In the genomic region with DNA sequence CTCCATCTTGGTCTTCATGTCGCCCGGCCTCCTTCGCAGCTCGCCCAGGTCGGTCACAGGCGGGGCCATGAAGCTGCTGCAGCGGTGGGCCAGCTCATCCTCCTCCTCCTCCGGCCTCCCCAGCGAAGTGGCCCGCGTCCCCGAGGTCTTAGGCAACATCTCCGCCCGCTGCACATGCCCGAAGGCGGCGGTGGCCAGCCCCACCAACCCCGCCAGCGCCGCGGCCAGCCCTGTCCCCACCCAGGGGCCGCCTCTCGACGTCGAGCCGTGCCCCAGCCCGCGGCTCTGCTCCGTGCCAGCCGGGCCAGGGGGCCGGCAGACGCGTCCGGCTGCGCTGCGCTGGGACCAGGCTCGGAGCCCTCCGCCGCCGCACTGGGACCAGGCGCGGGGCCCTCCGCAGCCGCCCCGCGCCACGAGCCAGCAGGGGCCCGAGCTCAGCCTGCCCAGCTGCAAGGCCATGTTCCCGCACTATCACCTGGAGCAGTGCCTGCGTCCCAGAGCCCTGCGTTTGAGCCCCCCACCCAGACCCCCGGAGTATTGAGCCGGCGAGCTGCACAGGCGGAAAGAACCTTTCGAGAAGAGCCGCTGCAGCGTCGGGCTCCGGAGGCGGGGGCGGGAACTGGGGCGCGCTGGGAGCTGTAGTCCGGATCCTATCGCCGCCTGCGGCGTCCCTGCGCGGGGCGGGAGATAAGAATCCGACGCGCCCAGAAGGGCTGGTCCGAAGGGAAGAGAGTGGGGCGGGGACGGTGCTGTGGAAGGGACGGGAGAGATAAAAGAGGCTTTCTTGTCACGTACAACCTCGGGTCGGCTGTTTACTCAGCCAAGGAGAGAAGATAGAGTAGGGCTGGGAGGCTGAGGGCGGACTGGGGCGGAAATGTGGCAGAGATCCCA, we compare ENCODE assay signal across 8 cellular contexts. TPM values are rescaled to one million over a fixed set of nuclear protein-coding genes. Genes with fewer than 3 reads are reported as not detected.
DNase-seq lines count a peak whose midpoint lies in the region; ATAC-seq and TF ChIP-seq lines count a peak whose summit lies in the region.

A gene (minus strand): TSS at position 566 of the 891 bp plus-strand sequence. CDS start 107 bp downstream, at position 459.

- H3K9ac ChIP-seq in neural cell (ENCODE audit: low read length): peak within 1 kb of the TSS; percentile 69

- H3K4me3 Mint-ChIP-seq in GM23338: peak within 1 kb of the TSS; percentile 97
- peak within 1 kb of the TSS; percentile 91 to 98 for H3K4me3 Mint-ChIP-seq in stimulated activated naive CD8-positive, alpha-beta T cell treated with anti-CD3 and anti-CD28 coated beads, Interleukin-15, amount 100 ng/mL, for 72 hours

- peak; percentile 94 for DNase-seq in EH (ENCODE audit: low read depth)
- DNase-seq in GM23338 (ENCODE audit: low spot score): peak; percentile 95
- peak; percentile 88 for DNase-seq in Kasumi-1 (lab: John Stamatoyannopoulos, UW)
- peak; percentile 88 for DNase-seq in RWPE2 (ENCODE audit: low spot score)
- DNase-seq in activated effector memory CD4-positive, alpha-beta T cell treated with Interleukin-2 at 50 U/mL for 16 hours: peak; percentile 80
- peak; percentile 95 for DNase-seq in fibroblast of the aortic adventitia (ENCODE audit: low read depth)
- DNase-seq in stimulated activated naive CD8-positive, alpha-beta T cell treated with anti-CD3 and anti-CD28 coated beads, Interleukin-15, amount 100 ng/mL, for 72 hours: peak; percentile 82 to 84

- H3K9me3 ChIP-seq in RWPE2 (ENCODE audit: severe bottlenecking): no peaks in the 10 kb centered on the region
- H3K9me3 ChIP-seq in neural cell (ENCODE audit: low read length): no peaks in the 10 kb centered on the region

- no peaks in the 10 kb centered on the region for H3F3A ChIP-seq in GM23338 (replicated peaks; ENCODE audit: low read depth)
- H3F3A ChIP-seq in neural cell (ENCODE audit: insufficient read depth, low read length, poor library complexity, severe bottlenecking): no peaks in the 10 kb centered on the region

- H3K4me2 ChIP-seq in GM23338: peak within 1 kb of the TSS; percentile 78
- peak within 1 kb of the TSS; percentile 92 for H3K4me2 ChIP-seq in neural cell (ENCODE audit: low read length)

- peaks cover 22% of the 10 kb centered on the region for H3K4me1 Mint-ChIP-seq in GM23338
- peaks cover 54% of the 10 kb centered on the region for H3K4me1 Mint-ChIP-seq in stimulated activated naive CD8-positive, alpha-beta T cell treated with anti-CD3 and anti-CD28 coated beads, Interleukin-15, amount 100 ng/mL, for 72 hours

- H3K27me3 ChIP-seq in GM23338 (ENCODE audit: insufficient read depth) (no peaks in the 10 kb centered on the region), RWPE2 (ENCODE audit: insufficient read depth, poor library complexity, severe bottlenecking) (no peaks in the 10 kb centered on the region), neural cell (ENCODE audit: insufficient read depth, low read depth, low read length) (no peaks in the 10 kb centered on the region)

- peaks cover 23% of the 10 kb centered on the region for H3K36me3 Mint-ChIP-seq in GM23338 (ENCODE audit: low read depth)

- peaks cover 11% of the 10 kb centered on the region for H3K79me2 ChIP-seq in GM23338 (replicated peaks; ENCODE audit: insufficient read depth)
- no peaks in the 10 kb centered on the region for H3K79me2 ChIP-seq in neural cell (replicated peaks; ENCODE audit: insufficient read depth, low read length)

- H3K9me2 ChIP-seq in GM23338 (ENCODE audit: insufficient read depth) (no peaks in the 10 kb centered on the region), neural cell (ENCODE audit: insufficient read depth, low read length) (no peaks in the 10 kb centered on the region)

- H3K27ac ChIP-seq in GM23338 (ENCODE audit: low read depth): no peak within 1 kb of the TSS; the same call in 1 of the 2 replicates
- peak within 1 kb of the TSS; percentile 29 for H3K27ac ChIP-seq in RWPE2 (ENCODE audit: poor library complexity, severe bottlenecking)
- H3K27ac ChIP-seq in neural cell (ENCODE audit: low read length): peak within 1 kb of the TSS; percentile 1

- H3K27ac Mint-ChIP-seq in GM23338: peak within 1 kb of the TSS; percentile 92; the same call in 1 of the 2 replicates
- peak within 1 kb of the TSS; percentile 92 to 95 for H3K27ac Mint-ChIP-seq in stimulated activated naive CD8-positive, alpha-beta T cell treated with anti-CD3 and anti-CD28 coated beads, Interleukin-15, amount 100 ng/mL, for 72 hours

- TF ChIP-seq EP300 in neural cell (conservative IDR thresholded peaks at IDR 0.05; ENCODE audit: poor library complexity, severe bottlenecking): no peak

- H3K36me3 ChIP-seq in GM23338 (ENCODE audit: insufficient read depth) (peaks cover 19% of the 10 kb centered on the region), RWPE2 (ENCODE audit: low read depth) (peaks cover 27% of the 10 kb centered on the region), neural cell (ENCODE audit: insufficient read depth, low read length) (no peaks in the 10 kb centered on the region)

- H3K9me3 Mint-ChIP-seq in GM23338: no peaks in the 10 kb centered on the region
- H3K9me3 Mint-ChIP-seq in stimulated activated naive CD8-positive, alpha-beta T cell treated with anti-CD3 and anti-CD28 coated beads, Interleukin-15, amount 100 ng/mL, for 72 hours: no peaks in the 10 kb centered on the region

- no peak for TF ChIP-seq RAD21 in neural cell (conservative IDR thresholded peaks at IDR 0.05)

- peak; percentile 95 for ATAC-seq in GM23338
- peak; percentile 96 for ATAC-seq in RWPE2 (ENCODE audit: low read depth)
- peak; percentile 94 for ATAC-seq in stimulated activated naive CD8-positive, alpha-beta T cell treated with anti-CD3 and anti-CD28 coated beads, Interleukin-15, amount 100 ng/mL, for 72 hours

- H3K4me3 ChIP-seq in GM23338: peak within 1 kb of the TSS; percentile 90
- H3K4me3 ChIP-seq in RWPE2 (ENCODE audit: severe bottlenecking): peak within 1 kb of the TSS; percentile 88
- peak within 1 kb of the TSS; percentile 87 for H3K4me3 ChIP-seq in fibroblast of the aortic adventitia (ENCODE audit: low read depth, low read length)
- H3K4me3 ChIP-seq in neural cell (ENCODE audit: low read length): peak within 1 kb of the TSS; percentile 80

- H3K4me1 ChIP-seq in GM23338 (ENCODE audit: insufficient read depth): peaks cover 12% of the 10 kb centered on the region
- no peaks in the 10 kb centered on the region for H3K4me1 ChIP-seq in RWPE2 (ENCODE audit: insufficient read depth, poor library complexity, severe bottlenecking)

- TF ChIP-seq CTCF in GM23338 (conservative IDR thresholded peaks at IDR 0.05; ENCODE audit: low read depth in 2 of 2): no peak
- no peak for TF ChIP-seq CTCF in RWPE2 (IDR thresholded peaks at IDR 0.05; ENCODE audit: poor library complexity, severe bottlenecking)
- no peak for TF ChIP-seq CTCF in fibroblast of the aortic adventitia (IDR thresholded peaks at IDR 0.05; ENCODE audit: insufficient read depth, low read length)
- no peak for TF ChIP-seq CTCF in neural cell (IDR thresholded peaks at IDR 0.05; ENCODE audit: poor library complexity, severe bottlenecking)

- H4K20me1 ChIP-seq in GM23338 (replicated peaks; ENCODE audit: insufficient read depth) (peaks cover 7% of the 10 kb centered on the region), neural cell (ENCODE audit: insufficient read depth) (no peaks in the 10 kb centered on the region)

- H2AFZ ChIP-seq in GM23338 (peak within 1 kb of the TSS; percentile 92), neural cell (ENCODE audit: low read depth, low read length) (peak within 1 kb of the TSS; percentile 91)

- H3K27me3 Mint-ChIP-seq in GM23338 (ENCODE audit: insufficient read depth, low read depth, poor library complexity): peaks cover 8% of the 10 kb centered on the region
- H3K27me3 Mint-ChIP-seq in stimulated activated naive CD8-positive, alpha-beta T cell treated with anti-CD3 and anti-CD28 coated beads, Interleukin-15, amount 100 ng/mL, for 72 hours: no peaks in the 10 kb centered on the region

TF ChIP-seq in GM23338, 12 proteins besides CTCF, POLR2A, EP300 and RAD21 (continues in another document):
- TF ChIP-seq ZNF331 (CRISPR knock-in tag; IDR thresholded peaks at IDR 0.05; ENCODE audit: low read depth): no peak
- TF ChIP-seq POLR2AphosphoS5 (IDR thresholded peaks at IDR 0.05; ENCODE audit: low read depth): peak; percentile 81
- TF ChIP-seq, protein P1, sequence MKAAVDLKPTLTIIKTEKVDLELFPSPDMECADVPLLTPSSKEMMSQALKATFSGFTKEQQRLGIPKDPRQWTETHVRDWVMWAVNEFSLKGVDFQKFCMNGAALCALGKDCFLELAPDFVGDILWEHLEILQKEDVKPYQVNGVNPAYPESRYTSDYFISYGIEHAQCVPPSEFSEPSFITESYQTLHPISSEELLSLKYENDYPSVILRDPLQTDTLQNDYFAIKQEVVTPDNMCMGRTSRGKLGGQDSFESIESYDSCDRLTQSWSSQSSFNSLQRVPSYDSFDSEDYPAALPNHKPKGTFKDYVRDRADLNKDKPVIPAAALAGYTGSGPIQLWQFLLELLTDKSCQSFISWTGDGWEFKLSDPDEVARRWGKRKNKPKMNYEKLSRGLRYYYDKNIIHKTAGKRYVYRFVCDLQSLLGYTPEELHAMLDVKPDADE (IDR thresholded peaks at IDR 0.05): peak; percentile 80
- peak; percentile 64 for TF ChIP-seq CREB1 (CRISPR knock-in tag; IDR thresholded peaks at IDR 0.05; ENCODE audit: low read depth)

TF ChIP-seq in neural cell, 6 proteins besides CTCF, POLR2A, EP300 and RAD21 (continues in another document):
- TF ChIP-seq TAF1 (IDR thresholded peaks at IDR 0.05; ENCODE audit: low read depth) (no peak), SMC3 (conservative IDR thresholded peaks at IDR 0.05; ENCODE audit: poor library complexity) (peak; percentile 21)

RNA-seq across cellular contexts. Expression of the gene that starts here (rescaled TPM):
- 32.5 and 38.3 TPM in 2 replicates for total RNA-seq in GM23338 (2014; rRNA removed; shearing (Covaris generic))
- 12.4 and 13.3 TPM in 2 replicates for polyA plus RNA-seq in GM23338 (2016; fragmentation: Nextera tagmentation; extraction: Ambion mirVana)
- total RNA-seq in fibroblast of the aortic adventitia (ENCODE audit: low replicate concordance): 22.6 and 57.5 TPM in 2 replicates
- polyA plus RNA-seq in neural cell: 32.0 and 37.4 TPM in 2 replicates
- 24.1 and 24.7 TPM in 2 replicates for polyA minus RNA-seq in neural cell
